8 cellular contexts compared by ENCODE assay signal in genomic region chr12:4037747-4038312, GRCh38.
DNase-seq lines count a peak whose midpoint lies in the region; ATAC-seq, FAIRE-seq and TF ChIP-seq lines count a peak whose summit lies in the region.

No MANE protein-coding gene starts in this region.

- no peak overlapping the region for H3K9ac ChIP-seq in keratinocyte (ENCODE audit: control insufficient read depth, extremely low read depth, insufficient read depth, low read length)

- H3K4me2 ChIP-seq in keratinocyte (ENCODE audit: control insufficient read depth, extremely low read depth, insufficient read depth, low read depth, low read length): no peak overlapping the region

- no peak overlapping the region for H2AFZ ChIP-seq in keratinocyte (ENCODE audit: control insufficient read depth, low read length)

- no peaks in the 10 kb centered on the region for H3K9me1 ChIP-seq in keratinocyte (ENCODE audit: control insufficient read depth, extremely low read depth, insufficient read depth, low read length)

- no TSS peak for BruUV-seq in Caco-2 (replicated peaks; lab: Mats Ljungman, UMichigan)

- H3K9me3 ChIP-seq in Caco-2 (no peaks in the 10 kb centered on the region), adrenal gland (replicated peaks in 1 of 3) (no peaks in the 10 kb centered on the region), keratinocyte (ENCODE audit: control insufficient read depth, low read depth, low read length) (no peaks in the 10 kb centered on the region), thyroid gland (no peaks in the 10 kb centered on the region)

- intact Hi-C loops in Caco-2 (cut with micrococcal nuclease; ENCODE audit: unreplicated experiment) (loop anchor here (1.0 kb wide), 3 partner anchors 39 to 239 kb away; no protein-coding TSS in a partner anchor), adrenal gland (cut with DNase I) (loop anchor here (2.0 to 10.0 kb wide), 5 partner anchors 39 to 239 kb away; partner anchors contain the start of gene CCND2 (in 1 of the 2)), thyroid gland (cut with DNase I) (loop anchor here (2.0 to 5.0 kb wide), 3 partner anchors 43 to 239 kb away; no protein-coding TSS in a partner anchor)

- H3K79me2 ChIP-seq in keratinocyte (ENCODE audit: control insufficient read depth, insufficient read depth, low read length): no peaks in the 10 kb centered on the region

- H3K4me3 Mint-ChIP-seq in Caco-2 (ENCODE audit: unreplicated experiment): no peak overlapping the region

- H4K20me1 ChIP-seq in keratinocyte (ENCODE audit: control insufficient read depth, extremely low read depth, insufficient read depth, low read length): no peaks in the 10 kb centered on the region

- no peaks in the 10 kb centered on the region for H3K9me3 Mint-ChIP-seq in Caco-2 (ENCODE audit: unreplicated experiment)

- H3K27ac Mint-ChIP-seq in Caco-2 (ENCODE audit: unreplicated experiment): no peak overlapping the region

- peak; percentile 64 for FAIRE-seq in keratinocyte (lab: Jason Lieb, UNC)

- TF ChIP-seq POLR2A in adrenal gland (IDR thresholded peaks at IDR 0.05) (no peak), thyroid gland (IDR thresholded peaks at IDR 0.05) (no peak)

- peaks cover 36% of the 10 kb centered on the region for H3K4me1 ChIP-seq in Caco-2
- H3K4me1 ChIP-seq in adrenal gland (replicated peaks in 1 of 2): peaks cover 9 to 12% of the 10 kb centered on the region in 2 donors
- H3K4me1 ChIP-seq in keratinocyte (ENCODE audit: control insufficient read depth, extremely low read depth, insufficient read depth, low read length): peaks cover 20% of the 10 kb centered on the region
- peaks cover 0 to 5% of the 10 kb centered on the region in 2 donors for H3K4me1 ChIP-seq in thyroid gland

- H3K4me1 Mint-ChIP-seq in Caco-2 (ENCODE audit: low read depth, unreplicated experiment): peaks cover 38% of the 10 kb centered on the region

- H3K4me3 ChIP-seq in Caco-2 (ENCODE audit: low read depth, low read length) (no peak overlapping the region), adrenal gland (no peak overlapping the region), keratinocyte (ENCODE audit: control insufficient read depth in 2 of 3, extremely low read depth in 1 of 3, insufficient read depth in 2 of 3, low read depth in 1 of 3, low read length in 3 of 3) (no peak overlapping the region), thyroid gland (replicated peaks in 1 of 3) (no peak overlapping the region)

- H3K27me3 ChIP-seq in Caco-2 (replicated peaks; ENCODE audit: control insufficient read depth, insufficient read depth, low read length): no peaks in the 10 kb centered on the region
- no peaks in the 10 kb centered on the region for H3K27me3 ChIP-seq in adrenal gland
- H3K27me3 ChIP-seq in keratinocyte (ENCODE audit: control insufficient read depth, extremely low read depth, insufficient read depth, low read length): no peaks in the 10 kb centered on the region
- no peaks in the 10 kb centered on the region for H3K27me3 ChIP-seq in thyroid gland

- H3K36me3 ChIP-seq in Caco-2 (ENCODE audit: control insufficient read depth, insufficient read depth, low read length) (no peaks in the 10 kb centered on the region), adrenal gland (replicated peaks in 1 of 2) (no peaks in the 10 kb centered on the region), keratinocyte (ENCODE audit: control insufficient read depth in 2 of 2, extremely low read depth in 1 of 2, insufficient read depth in 2 of 2, low read length in 2 of 2) (no peaks in the 10 kb centered on the region), thyroid gland (no peaks in the 10 kb centered on the region)

- H3K36me3 Mint-ChIP-seq in Caco-2 (ENCODE audit: insufficient read depth, unreplicated experiment): no peaks in the 10 kb centered on the region

- CTCF ChIA-PET in Caco-2 (lab: Charles Lee): interaction anchor here (0.5 to 5.2 kb wide), 19 partner anchors 12 to 734 kb away, joined by 3 to 71 read pairs (median 4); partner anchors contain the start of gene CCND2

- WGBS in adrenal gland, 4 donors: 21 to 26% (median 26%) methylated on average over 4 of the region's 4 CpGs
- WGBS in thyroid gland, 2 donors: 22 to 24% methylated on average over 4 of the region's 4 CpGs

- dilution Hi-C loops in keratinocyte (cut with MboI; ENCODE audit: extremely low pct_ligation_motif_present, low sequenced_read_pairs): no loop called here

- no peak for ATAC-seq in HG02885 (IDR thresholded peaks at IDR 0.05; ENCODE audit: poor library complexity, unreplicated experiment)
- no peak for ATAC-seq in HG03521 (IDR thresholded peaks at IDR 0.05; ENCODE audit: unreplicated experiment)

- H3K27ac ChIP-seq in adrenal gland: no peak overlapping the region
- no peak overlapping the region for H3K27ac ChIP-seq in keratinocyte (ENCODE audit: control insufficient read depth, insufficient read depth, low read length)
- H3K27ac ChIP-seq in thyroid gland: no peak overlapping the region

- no peaks in the 10 kb centered on the region for H3K27me3 Mint-ChIP-seq in Caco-2 (ENCODE audit: insufficient read depth, unreplicated experiment)

- DNase-seq in Caco-2: peak; percentile 54 to 82
- peak; percentile 17 for DNase-seq in HS-27A (ENCODE audit: low read depth)
- peak; percentile 48 to 85 (median 72) for DNase-seq in adrenal gland
- DNase-seq in keratinocyte (ENCODE audit: low read depth, low spot score): no peak
- DNase-seq in thyroid gland: peak; percentile 58 to 62
- DNase-seq in GOT3 (lab: John Stamatoyannopoulos, UW): no peak

- TF ChIP-seq CTCF in Caco-2 (IDR thresholded peaks at IDR 0.05; ENCODE audit: insufficient read depth in 1 of 2, low read depth in 1 of 2, low read length in 1 of 2, severe bottlenecking in 1 of 2, unreplicated experiment in 1 of 2): peak; percentile 89 to 95
- TF ChIP-seq CTCF in adrenal gland (IDR thresholded peaks at IDR 0.05): peak; percentile 56 to 91 (median 86)
- TF ChIP-seq CTCF in keratinocyte (optimal IDR thresholded peaks at IDR 0.05 in 1 of 3, IDR thresholded peaks at IDR 0.05 in 1 of 3, conservative IDR thresholded peaks at IDR 0.05 in 1 of 3; ENCODE audit: extremely low read depth in 1 of 3, insufficient read depth in 2 of 3, low read length in 3 of 3): peak; percentile 54 to 74 (median 67)
- peak; percentile 52 to 89 (median 73) for TF ChIP-seq CTCF in thyroid gland (IDR thresholded peaks at IDR 0.05)

- POLR2A ChIA-PET in Caco-2 (lab: Charles Lee): interaction anchor here (1.5 kb wide), 1 partner anchor 39 kb away, joined by 4 read pairs; no protein-coding TSS in a partner anchor

Comparison
In these comparisons a context has a peak if more than half of its experiments do, and no peak if none do; other contexts are left out.
1. DNase-seq: peak in Caco-2 (2 of 2), HS-27A (single experiment), adrenal gland (7 of 7) and thyroid gland (2 of 2); none in keratinocyte (single experiment) and GOT3 (single experiment).
2. Peak in every context shown above with its lines, with median percentiles within 50 percentile points of each other: CTCF ChIP-seq.